Comparison of ENCODE assay signal across 9 cellular contexts in the genomic region with DNA sequence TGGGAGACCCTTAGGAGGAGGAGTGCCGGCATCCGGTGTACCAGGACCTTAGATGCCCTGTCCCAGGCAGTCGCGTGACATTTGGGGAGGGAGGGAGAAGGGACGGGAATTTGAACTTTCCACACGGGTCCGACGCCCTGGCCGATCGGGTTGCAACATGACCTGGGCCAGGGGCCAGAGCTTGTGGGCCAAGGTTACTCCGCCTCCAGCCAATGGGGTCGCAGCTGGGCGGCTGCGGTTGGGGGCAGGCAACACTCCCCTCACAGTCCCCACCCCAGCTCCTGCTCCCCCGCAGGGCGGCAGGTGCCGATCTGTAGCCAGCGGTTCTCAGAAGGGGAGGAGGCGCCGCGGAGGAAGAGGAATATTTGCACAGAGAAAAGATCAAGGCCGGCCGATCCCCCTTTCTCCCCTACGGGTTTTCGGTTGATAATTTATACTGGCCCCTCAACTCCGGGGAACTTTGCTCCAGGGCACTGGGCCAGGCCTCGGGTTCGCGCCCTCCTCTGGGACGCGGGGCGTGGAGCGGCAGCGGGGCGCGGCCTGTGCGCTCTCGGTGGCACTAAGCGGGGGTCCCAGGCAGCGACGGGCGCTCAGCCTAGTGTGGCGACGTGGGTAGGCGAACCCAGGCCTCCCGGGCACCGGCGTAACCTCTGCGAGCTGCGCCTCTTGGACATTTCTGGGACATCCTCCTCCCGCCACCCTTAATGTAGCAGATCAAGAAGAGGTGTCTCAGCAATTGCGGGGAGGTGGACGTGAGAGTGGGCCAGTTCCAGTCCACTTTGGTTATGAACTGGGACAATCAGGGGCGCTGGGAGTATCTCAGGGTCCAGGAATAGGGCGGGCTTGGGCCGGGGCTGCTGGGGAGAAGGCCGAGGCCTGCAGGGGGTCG. TPM values are rescaled to one million over a fixed set of nuclear protein-coding genes. Genes with fewer than 3 reads are reported as not detected.
DNase-seq lines count a peak whose midpoint lies in the region; ATAC-seq and TF ChIP-seq lines count a peak whose summit lies in the region.
"Had no signal": no experiment of that assay in that cellular context is flagged by ENCODE, and none has a peak within 500 bp of the region (broad histone marks: within the 10 kb centered on the region; RNA-seq: fewer than 3 reads in every experiment).

No MANE protein-coding gene starts in this region.

- no peak overlapping the region for H2AFZ ChIP-seq in neural progenitor cell (replicated peaks)

- H3K36me3 Mint-ChIP-seq in Calu3 (ENCODE audit: insufficient read depth, unreplicated experiment) (peaks cover 15% of the 10 kb centered on the region), neural progenitor cell (no peaks in the 10 kb centered on the region)

- peak overlapping the region; percentile 59 for H3K4me3 ChIP-seq in neural progenitor cell

- peaks cover 64% of the 10 kb centered on the region for H3K27me3 ChIP-seq in neural progenitor cell

- H3K4me1 Mint-ChIP-seq in Calu3 (ENCODE audit: low read depth, unreplicated experiment) (no peaks in the 10 kb centered on the region), neural progenitor cell (peaks cover 11% of the 10 kb centered on the region)

- intact Hi-C loops in Calu3 (cut with micrococcal nuclease; ENCODE audit: unreplicated experiment), result no loop called here

- H3K9me3 Mint-ChIP-seq in Calu3 (ENCODE audit: low read depth, unreplicated experiment) (no peaks in the 10 kb centered on the region), neural progenitor cell (no peaks in the 10 kb centered on the region)
- H3K9me3 Mint-ChIP-seq: activated T-helper 1 cell treated with anti-CD3 and anti-CD28 coated beads, Interleukin-12 subunit alpha, Interleukin-12 subunit beta, Interleukin-2, Interleukin-4 antibody, amounts not matched to agents 30 ng/mL and 10 ng/mL and 1 ng/mL, durations not matched to agents 14 hours and 24 hours and 36 hours had no signal

- no peaks in the 10 kb centered on the region for H3K36me3 ChIP-seq in neural progenitor cell

- H3K4me3 Mint-ChIP-seq in Calu3 (ENCODE audit: low read depth, unreplicated experiment) (peak overlapping the region; percentile 62), neural progenitor cell (peak overlapping the region; percentile 79)
- H3K4me3 Mint-ChIP-seq: activated T-helper 1 cell treated with anti-CD3 and anti-CD28 coated beads, Interleukin-12 subunit alpha, Interleukin-12 subunit beta, Interleukin-2, Interleukin-4 antibody, amounts not matched to agents 30 ng/mL and 10 ng/mL and 1 ng/mL, durations not matched to agents 14 hours and 24 hours and 36 hours had no signal

- no peak overlapping the region for H3K27ac ChIP-seq in neural progenitor cell

- no peak overlapping the region for H3K9ac ChIP-seq in neural progenitor cell

- DNase-seq in Calu3, result no peak
- peak; percentile 40 for DNase-seq in NCI-H1105 treated with DMSO at 0.1 percent for 48 hours (lab: John Stamatoyannopoulos, UW)
- DNase-seq in fibroblast of peridontal ligament (ENCODE audit: extremely low read depth), result peak; percentile 10
- peak; percentile 38 for DNase-seq in neural progenitor cell (ENCODE audit: low spot score)
- DNase-seq in C1 segment of cervical spinal cord (lab: John Stamatoyannopoulos, UW), result no peak
- DNase-seq in NCI-H2029 treated with DMSO at 0.1 percent for 48 hours (lab: John Stamatoyannopoulos, UW), result no peak

- peak overlapping the region; percentile 88 for H3K4me2 ChIP-seq in neural progenitor cell

- TF ChIP-seq CTCF in Calu3 (IDR thresholded peaks at IDR 0.05; ENCODE audit: unreplicated experiment) (no peak), neural progenitor cell (IDR thresholded peaks at IDR 0.05) (no peak)

- H4K20me1 ChIP-seq in neural progenitor cell (ENCODE audit: low read depth), result peaks cover 13% of the 10 kb centered on the region

- H3F3A ChIP-seq in neural progenitor cell (ENCODE audit: low read depth), result peaks cover 4% of the 10 kb centered on the region

- H3K27me3 Mint-ChIP-seq in Calu3 (ENCODE audit: unreplicated experiment), result peaks cover 33% of the 10 kb centered on the region
- H3K27me3 Mint-ChIP-seq in neural progenitor cell (ENCODE audit: insufficient read depth, low read depth), result peaks cover 54% of the 10 kb centered on the region

- ATAC-seq in HG02571 (IDR thresholded peaks at IDR 0.05; ENCODE audit: unreplicated experiment) (no peak), GM21576 (IDR thresholded peaks at IDR 0.05; ENCODE audit: unreplicated experiment) (no peak)

- no peak overlapping the region for H3K27ac Mint-ChIP-seq in Calu3 (ENCODE audit: unreplicated experiment)
- H3K27ac Mint-ChIP-seq in neural progenitor cell, result no peak overlapping the region
- H3K27ac Mint-ChIP-seq: activated T-helper 1 cell treated with anti-CD3 and anti-CD28 coated beads, Interleukin-12 subunit alpha, Interleukin-12 subunit beta, Interleukin-2, Interleukin-4 antibody, amounts not matched to agents 30 ng/mL and 10 ng/mL and 1 ng/mL, durations not matched to agents 14 hours and 24 hours and 36 hours had no signal

- no TSS peak for BruUV-seq in Calu3 (replicated peaks; lab: Mats Ljungman, UMichigan)

- CTCF ChIA-PET in Calu3 (lab: Charles Lee), result no interaction called here

- H3K79me2 ChIP-seq in neural progenitor cell (ENCODE audit: low read depth), result no peaks in the 10 kb centered on the region

- no peaks in the 10 kb centered on the region for H3K9me3 ChIP-seq in neural progenitor cell (ENCODE audit: low read depth)

- H3K4me1 ChIP-seq in neural progenitor cell, result peaks cover 15% of the 10 kb centered on the region

RNA-seq across cellular contexts. Expression of a gene that starts 1.2 kb away (rescaled TPM):
- 1.1 and 3.0 TPM in 2 replicates for total RNA-seq in Calu3 (2022)
- 0.87 and 0.90 TPM in 2 replicates for total RNA-seq in neural progenitor cell (ENCODE audit: low replicate concordance)
- total RNA-seq: activated T-helper 1 cell treated with anti-CD3 and anti-CD28 coated beads, Interleukin-12 subunit alpha, Interleukin-12 subunit beta, Interleukin-2, Interleukin-4 antibody, amounts not matched to agents 30 ng/mL and 10 ng/mL and 1 ng/mL, durations not matched to agents 14 hours and 24 hours and 36 hours had no signal

RNA-seq across cellular contexts. Expression of a gene that starts 44.5 kb away (rescaled TPM):
- total RNA-seq in Calu3 (2022) (0.94 and 1.3 TPM in 2 replicates), neural progenitor cell (ENCODE audit: low replicate concordance) (7.0 and 24.6 TPM in 2 replicates)

RNA-seq across cellular contexts. Expression of a gene that starts 44.8 kb away (rescaled TPM):
- total RNA-seq in Calu3 (2022) (33.3 and 35.9 TPM in 2 replicates), neural progenitor cell (ENCODE audit: low replicate concordance) (29.0 and 50.4 TPM in 2 replicates)

Comparison
In these comparisons a context has a peak if more than half of its experiments do, and no peak if none do; other contexts are left out.
1. DNase-seq: peak in NCI-H1105 treated with DMSO at 0.1 percent for 48 hours (single experiment), fibroblast of peridontal ligament (single experiment) and neural progenitor cell (single experiment); none in Calu3 (single experiment), C1 segment of cervical spinal cord (0 of 14) and NCI-H2029 treated with DMSO at 0.1 percent for 48 hours (single experiment).